Comparison of ENCODE assay signal across 26 cellular contexts in genomic region chr9:132663851-132664250, GRCh38.
"Had no signal": no experiment of that assay in that cellular context is flagged by ENCODE, and none has a peak within 500 bp of the region (broad histone marks: within the 10 kb centered on the region; RNA-seq: fewer than 3 reads in every experiment).

No MANE protein-coding gene starts in this region.

- H3K9me3 ChIP-seq: heart left ventricle, left lung, lower lobe of right lung, neutrophil, right atrium auricular region, right lobe of liver, stomach, testis, tibial artery, uterus had no signal

- H3K4me3 ChIP-seq: heart left ventricle, left lung, lower lobe of right lung, right atrium auricular region, right lobe of liver, smooth muscle cell, stomach, testis, tibial artery, uterus had no signal

- H3K27me3 ChIP-seq: heart left ventricle, left lung, neutrophil, right atrium auricular region, right lobe of liver, stomach, testis, tibial artery, uterus had no signal

- DNase-seq: heart left ventricle; hypothalamus; immature natural killer cell; left colon; left lung; lower lobe of right lung; mammary epithelial cell; mesenchymal stem cell; naive thymus-derived CD8-positive, alpha-beta T cell; occipital lobe; right lobe of liver; stimulated activated CD4-positive, alpha-beta T cell treated with anti-CD3 and anti-CD28 coated beads, Interleukin-1b, Interleukin-23, amount 100 ng/mL, for 48 hours; stimulated activated CD4-positive, alpha-beta T cell treated with anti-CD3 and anti-CD28 coated beads, Interleukin-2, amount 100 ng/mL, for 48 hours; stimulated activated naive B cell treated with anti-CD40 and anti-IgM and Interleukin-4, amounts not matched to agents 10 μg/mL and 1 μg/mL and 100 μg/mL, for 72 hours; stimulated activated naive CD8-positive, alpha-beta T cell treated with anti-CD3 and anti-CD28 coated beads, Interleukin-15, Interleukin-2, amounts not matched to agents 100 U/mL and 50 U/mL, for 24 hours; stomach; testis; tibial artery; uterus had no signal

- H3K27ac ChIP-seq: heart left ventricle, left lung, lower lobe of right lung, neutrophil, right atrium auricular region, right lobe of liver, stomach, tibial artery, uterus had no signal

- H3K27ac Mint-ChIP-seq: immature natural killer cell; naive thymus-derived CD8-positive, alpha-beta T cell; nephron; progenitor cell of endocrine pancreas; stimulated activated naive B cell treated with anti-CD40 and anti-IgM and Interleukin-4, amounts not matched to agents 10 μg/mL and 1 μg/mL and 100 μg/mL, for 72 hours; type B pancreatic cell had no signal

- H3K36me3 ChIP-seq: neutrophil, uterus had no signal

- H3K9me3 Mint-ChIP-seq: immature natural killer cell; naive thymus-derived CD8-positive, alpha-beta T cell; nephron; neural crest cell; stimulated activated naive B cell treated with anti-CD40 and anti-IgM and Interleukin-4, amounts not matched to agents 10 μg/mL and 1 μg/mL and 100 μg/mL, for 72 hours; type B pancreatic cell had no signal

- H3K4me2 ChIP-seq: smooth muscle cell had no signal

- H3K4me1 ChIP-seq: testis, uterus had no signal

- H3K27me3 Mint-ChIP-seq: naive thymus-derived CD8-positive, alpha-beta T cell; progenitor cell of endocrine pancreas; stimulated activated naive B cell treated with anti-CD40 and anti-IgM and Interleukin-4, amounts not matched to agents 10 μg/mL and 1 μg/mL and 100 μg/mL, for 72 hours; type B pancreatic cell had no signal

- H3K4me3 Mint-ChIP-seq: immature natural killer cell; naive thymus-derived CD8-positive, alpha-beta T cell; nephron; neural crest cell; stimulated activated naive B cell treated with anti-CD40 and anti-IgM and Interleukin-4, amounts not matched to agents 10 μg/mL and 1 μg/mL and 100 μg/mL, for 72 hours; type B pancreatic cell had no signal
